ENCODE assay signal across 9 cellular contexts in genomic region chr19:46265217-46265828, GRCh38. TPM values are rescaled to one million over a fixed set of nuclear protein-coding genes. Genes with fewer than 3 reads are reported as not detected.
A peak's percentile ranks its signal among the peaks of the same experiment; 100 is the strongest.
DNase-seq lines count a peak whose midpoint lies in the region; ATAC-seq and TF ChIP-seq lines count a peak whose summit lies in the region.
"Had no signal": no experiment of that assay in that cellular context is flagged by ENCODE, and none has a peak within 500 bp of the region (broad histone marks: within the 10 kb centered on the region; RNA-seq: fewer than 3 reads in every experiment).

No MANE protein-coding gene starts in this region.

- no peak overlapping the region for H4K8ac ChIP-seq in IMR-90 (ENCODE audit: low read depth in 2 of 2, low read length in 2 of 2)

- no peaks in the 10 kb centered on the region for H3K36me3 ChIP-seq in IMR-90 (ENCODE audit: control insufficient read depth, insufficient read depth, low read length)

- H3K27ac ChIP-seq in IMR-90 (ENCODE audit: insufficient read depth, low read length): no peak overlapping the region

- whole genome bisulfite sequencing in IMR-90 (ENCODE audit: extremely low coverage in 2 of 2, insufficient read length in 1 of 2), 2 experiments: 27% methylated on average over 5 of the region's 10 CpGs; no CpG with 5 or more reads in 1 of the 2 experiments

- DNase-seq in DMS 273 treated with DMSO at 0.1 percent for 48 hours (lab: John Stamatoyannopoulos, UW) (peak; percentile 28), IMR-90 (peak; percentile 74), OCI-M1 (lab: John Stamatoyannopoulos, UW) (peak; percentile 88), activated T-cell treated with anti-CD3 and anti-CD28 coated beads for 24 hours (ENCODE audit: low read depth) (peak; percentile 69)
- DNase-seq in naive thymus-derived CD8-positive, alpha-beta T cell: peak; percentile 37 to 81 (median 68)
- peak; percentile 22 to 71 (median 44) for DNase-seq in stimulated activated naive CD4-positive, alpha-beta T cell (lab: John Stamatoyannopoulos, UW)

- H2BK120ac ChIP-seq in IMR-90 (ENCODE audit: low read depth, low read length): no peak overlapping the region

- H2BK15ac ChIP-seq in IMR-90 (ENCODE audit: low read depth, low read length): no peak overlapping the region

- peaks cover 35% of the 10 kb centered on the region for H3K27me3 ChIP-seq in IMR-90 (ENCODE audit: control insufficient read depth, insufficient read depth, low read length)

- H3K4me3 ChIP-seq in IMR-90 (ENCODE audit: insufficient read depth, low read depth, low read length): no peak overlapping the region

- H2BK20ac ChIP-seq in IMR-90 (ENCODE audit: low read depth, low read length): no peak overlapping the region

- H3K14ac ChIP-seq in IMR-90 (replicated peaks; ENCODE audit: low read depth, low read length): no peak overlapping the region

- peaks cover 16 to 53% (median 41%) of the 10 kb centered on the region in 5 donors for H3K27me3 Mint-ChIP-seq in naive thymus-derived CD8-positive, alpha-beta T cell

- H3K23ac ChIP-seq in IMR-90 (ENCODE audit: low read depth, low read length): no peak overlapping the region

- ATAC-seq in IMR-90 (ENCODE audit: low read depth): peak; percentile 99
- peak; percentile 81 for ATAC-seq in esophagus mucosa
- ATAC-seq in naive thymus-derived CD8-positive, alpha-beta T cell: peak; percentile 66 to 78
- ATAC-seq in HG03108 (IDR thresholded peaks at IDR 0.05; ENCODE audit: unreplicated experiment): no peak

- H3K4me1 Mint-ChIP-seq in naive thymus-derived CD8-positive, alpha-beta T cell: peaks cover 8 to 19% (median 13%) of the 10 kb centered on the region in 4 donors

- H4K91ac ChIP-seq in IMR-90 (ENCODE audit: insufficient read depth, low read depth, low read length): no peak overlapping the region

- dilution Hi-C loops in IMR-90 (cut with HindIII; ENCODE audit: low sequenced_read_pairs, unreplicated experiment): no loop called here

- H3K9me3 Mint-ChIP-seq in naive thymus-derived CD8-positive, alpha-beta T cell: no peaks in the 10 kb centered on the region

- no peak overlapping the region for H2AK9ac ChIP-seq in IMR-90 (replicated peaks; ENCODE audit: low read depth, low read length, poor library complexity)

- H4K5ac ChIP-seq in IMR-90 (ENCODE audit: low read depth, low read length): no peak overlapping the region

- no peak overlapping the region for H3K9ac ChIP-seq in IMR-90 (ENCODE audit: low read depth, low read length)

- H3K9me3 ChIP-seq in IMR-90 (ENCODE audit: control insufficient read depth, insufficient read depth, low read length): no peaks in the 10 kb centered on the region

- peak overlapping the region in 1 of 10 donors; percentile 18 for H3K27ac Mint-ChIP-seq in naive thymus-derived CD8-positive, alpha-beta T cell
- H3K27ac Mint-ChIP-seq: activated naive CD8-positive, alpha-beta T cell had no signal

- no peak overlapping the region for H3K4me2 ChIP-seq in IMR-90 (ENCODE audit: low read depth, low read length)

- no peaks in the 10 kb centered on the region for H3K36me3 Mint-ChIP-seq in naive thymus-derived CD8-positive, alpha-beta T cell
- H3K36me3 Mint-ChIP-seq: activated naive CD8-positive, alpha-beta T cell had no signal

- no peak overlapping the region for H3K56ac ChIP-seq in IMR-90 (ENCODE audit: extremely low read depth, insufficient read depth, low read length)

- no TSS peak for BruUV-seq in IMR-90 (replicated peaks; lab: Mats Ljungman, UMichigan)

- no peak overlapping the region for H2BK5ac ChIP-seq in IMR-90 (ENCODE audit: low read depth, low read length, poor library complexity, severe bottlenecking)

- H3K18ac ChIP-seq in IMR-90 (ENCODE audit: low read depth, low read length): no peak overlapping the region

- H2AK5ac ChIP-seq in IMR-90 (ENCODE audit: low read depth, low read length): no peak overlapping the region

- CTCF ChIA-PET in IMR-90 (lab: Yijun Ruan, JAX): interaction anchor here (0.6 to 1.8 kb wide), 5 partner anchors 172 to 237 kb away, joined by 3 to 6 read pairs (median 4); no protein-coding TSS in a partner anchor

- intact Hi-C loops in IMR-90 (cut with micrococcal nuclease): loop anchor here (1.0 kb wide), 4 partner anchors 76 to 236 kb away; no protein-coding TSS in a partner anchor

- H3K9me1 ChIP-seq in IMR-90 (ENCODE audit: insufficient read depth, low read length): no peaks in the 10 kb centered on the region

- peak; percentile 91 for TF ChIP-seq CTCF in IMR-90 (conservative IDR thresholded peaks at IDR 0.05; ENCODE audit: low read depth, low read length)

- H3K4ac ChIP-seq in IMR-90 (ENCODE audit: low read depth, low read length): no peak overlapping the region

- no peaks in the 10 kb centered on the region for H4K20me1 ChIP-seq in IMR-90 (ENCODE audit: insufficient read depth, low read length)

- peak; percentile 85 for TF ChIP-seq RAD21 in IMR-90 (IDR thresholded peaks at IDR 0.05; ENCODE audit: low read length)

- H2AFZ ChIP-seq in IMR-90 (replicated peaks; ENCODE audit: low read length, poor library complexity): no peak overlapping the region

- H3K4me1 ChIP-seq in IMR-90 (ENCODE audit: control insufficient read depth, insufficient read depth, low read length): no peaks in the 10 kb centered on the region

- in situ Hi-C loops in IMR-90 (cut with MboI; ENCODE audit: low sequenced_read_pairs): loop anchor here (5.0 kb wide), 2 partner anchors 183 to 238 kb away; no protein-coding TSS in a partner anchor

- H3K79me1 ChIP-seq in IMR-90 (ENCODE audit: low read depth in 1 of 2, low read length in 2 of 2): no peaks in the 10 kb centered on the region

- no peak for TF ChIP-seq POLR2A in IMR-90 (IDR thresholded peaks at IDR 0.05; ENCODE audit: low read depth, low read length)

- POLR2A ChIA-PET in IMR-90 (lab: Charles Lee; ENCODE audit: unreplicated experiment): no interaction called here
- POLR2A ChIA-PET in naive thymus-derived CD8-positive, alpha-beta T cell (lab: Charles Lee): no interaction called here

- no peak overlapping the region for H3K4me3 Mint-ChIP-seq in naive thymus-derived CD8-positive, alpha-beta T cell
- H3K4me3 Mint-ChIP-seq: activated naive CD8-positive, alpha-beta T cell had no signal

TF ChIP-seq in IMR-90, 13 proteins besides CTCF, POLR2A, EP300 and RAD21:
- TF ChIP-seq BHLHE40 (IDR thresholded peaks at IDR 0.05; ENCODE audit: low read depth, low read length): no peak
- TF ChIP-seq SMC3 (IDR thresholded peaks at IDR 0.05; ENCODE audit: low read depth, low read length): peak; percentile 80
- no peak for TF ChIP-seq MXI1 (IDR thresholded peaks at IDR 0.05; ENCODE audit: borderline replicate concordance, low read depth, low read length)
- no peak for TF ChIP-seq CEBPB (IDR thresholded peaks at IDR 0.05; ENCODE audit: low read depth, low read length)
- TF ChIP-seq MAZ (IDR thresholded peaks at IDR 0.05; ENCODE audit: borderline replicate concordance, low read depth, low read length): peak; percentile 42; the same call in 1 of the 2 replicates
- no peak for TF ChIP-seq NFE2L2 (IDR thresholded peaks at IDR 0.05; ENCODE audit: low read depth, low read length)
TF ChIP-seq in IMR-90: peak in this region for 2.

RNA-seq across cellular contexts. Expression of gene HIF3A, which starts 31.5 kb away (rescaled TPM):
- not detected in 2 replicates for total RNA-seq in IMR-90 (2012; rRNA removed)
- polyA plus RNA-seq in IMR-90 (2012; rRNA removed): 0.02 and 0.19 TPM in 2 replicates
- 0.03 TPM in 1 of 2 replicates, not detected in the other for polyA plus RNA-seq in IMR-90 (2012; cell fraction: cytosol; rRNA removed)
- polyA plus RNA-seq in IMR-90 (2012; cell fraction: nucleus; rRNA removed; ENCODE audit: low replicate concordance): 0.13 and 0.23 TPM in 2 replicates
- 4.0 TPM for total RNA-seq in esophagus mucosa
- total RNA-seq in naive thymus-derived CD8-positive, alpha-beta T cell: not detected
- polyA plus RNA-seq in naive thymus-derived CD8-positive, alpha-beta T cell: not detected

RNA-seq across cellular contexts. Expression of gene IGFL1, which starts 35.8 kb away (rescaled TPM):
- total RNA-seq in IMR-90 (2012; rRNA removed) (not detected in 2 replicates), esophagus mucosa (20.2 TPM)
- polyA plus RNA-seq in IMR-90 (2012; rRNA removed): not detected in 2 replicates
- polyA plus RNA-seq in IMR-90 (2012; cell fraction: cytosol; rRNA removed): not detected in 2 replicates
- not detected in 2 replicates for polyA plus RNA-seq in IMR-90 (2012; cell fraction: nucleus; rRNA removed; ENCODE audit: low replicate concordance)
- total RNA-seq in naive thymus-derived CD8-positive, alpha-beta T cell: not detected
- polyA plus RNA-seq in naive thymus-derived CD8-positive, alpha-beta T cell: not detected

Comparison
In these comparisons a context has a peak if more than half of its experiments do, and no peak if none do; other contexts are left out.
1. DNase-seq: peak in every context shown above with its lines; median percentile 88 in OCI-M1; 74 in IMR-90; 69 in activated T-cell treated with anti-CD3 and anti-CD28 coated beads for 24 hours; 68 in naive thymus-derived CD8-positive, alpha-beta T cell; 44 in stimulated activated naive CD4-positive, alpha-beta T cell; 28 in DMS 273 treated with DMSO at 0.1 percent for 48 hours.
2. RNA of gene IGFL1, which starts 35.8 kb away (total RNA-seq): 20.2 TPM in esophagus mucosa (single experiment); not detected in IMR-90 and not detected in naive thymus-derived CD8-positive, alpha-beta T cell; every median in the first group is over 10 times any median in the second.